Comparison of ENCODE assay signal across 8 cellular contexts in genomic region chr3:137692803-137693431, GRCh38.
DNase-seq lines count a peak whose midpoint lies in the region; ATAC-seq and TF ChIP-seq lines count a peak whose summit lies in the region.

No MANE protein-coding gene starts in this region.

- no peak overlapping the region for H3K4me3 ChIP-seq in liver (ENCODE audit: low read depth in 1 of 3, low read length in 3 of 3)

- no peaks in the 10 kb centered on the region for H3K9me3 ChIP-seq in liver (ENCODE audit: control insufficient read depth in 4 of 4, low read length in 3 of 4)

- POLR2A ChIA-PET in RWPE1 (lab: Yijun Ruan, JAX; ENCODE audit: low non-redundant PET) = no interaction called here

- CTCF ChIA-PET in RWPE1 (lab: Yijun Ruan, JAX) = interaction anchor here (0.6 to 1.7 kb wide), 5 partner anchors 14 to 1583 kb away, joined by 3 to 5 read pairs (median 4); no protein-coding TSS in a partner anchor

- DNase-seq in ELR (ENCODE audit: low read depth) (peak; percentile 11), RWPE1 (ENCODE audit: low spot score) (no peak), medulla oblongata (ENCODE audit: extremely low spot score) (no peak)

- H3K4me1 ChIP-seq in liver (ENCODE audit: control insufficient read depth in 4 of 4, insufficient read depth in 4 of 4, low read length in 3 of 4) = no peaks in the 10 kb centered on the region

- no peaks in the 10 kb centered on the region for H3K27me3 ChIP-seq in liver (ENCODE audit: control insufficient read depth in 4 of 4, insufficient read depth in 4 of 4, low read length in 3 of 4)

- no peaks in the 10 kb centered on the region for H3K36me3 ChIP-seq in liver (ENCODE audit: control insufficient read depth in 4 of 4, insufficient read depth in 3 of 4, low read depth in 1 of 4, low read length in 3 of 4)

- no peak overlapping the region for H3K27ac ChIP-seq in RWPE1
- H3K27ac ChIP-seq in liver (ENCODE audit: low read depth in 1 of 2, low read length in 2 of 2) = no peak overlapping the region

- peak; percentile 64 for ATAC-seq in HG03432 (IDR thresholded peaks at IDR 0.05; ENCODE audit: unreplicated experiment)
- no peak for ATAC-seq in GM19455 (IDR thresholded peaks at IDR 0.05; ENCODE audit: unreplicated experiment)
- ATAC-seq in GM19467 (IDR thresholded peaks at IDR 0.05; ENCODE audit: unreplicated experiment) = no peak
- no peak for ATAC-seq in GM19328 (IDR thresholded peaks at IDR 0.05; ENCODE audit: unreplicated experiment)

- peak; percentile 81 to 85 for TF ChIP-seq RAD21 in liver (IDR thresholded peaks at IDR 0.05)

- H3K9ac ChIP-seq in liver (ENCODE audit: low read depth in 1 of 2, low read length in 2 of 2) = no peak overlapping the region

- TF ChIP-seq CTCF in RWPE1 (conservative IDR thresholded peaks at IDR 0.05; ENCODE audit: low read depth) (peak; percentile 23; the same call in 1 of the 2 replicates), liver (IDR thresholded peaks at IDR 0.05; ENCODE audit: low read depth, low read length, missing input control) (peak; percentile 53)

- 20% methylated on average over 6 of the region's 6 CpGs for WGBS in liver

TF ChIP-seq in liver, 16 proteins besides CTCF, POLR2A, EP300 and RAD21:
- TF ChIP-seq, protein P1, sequence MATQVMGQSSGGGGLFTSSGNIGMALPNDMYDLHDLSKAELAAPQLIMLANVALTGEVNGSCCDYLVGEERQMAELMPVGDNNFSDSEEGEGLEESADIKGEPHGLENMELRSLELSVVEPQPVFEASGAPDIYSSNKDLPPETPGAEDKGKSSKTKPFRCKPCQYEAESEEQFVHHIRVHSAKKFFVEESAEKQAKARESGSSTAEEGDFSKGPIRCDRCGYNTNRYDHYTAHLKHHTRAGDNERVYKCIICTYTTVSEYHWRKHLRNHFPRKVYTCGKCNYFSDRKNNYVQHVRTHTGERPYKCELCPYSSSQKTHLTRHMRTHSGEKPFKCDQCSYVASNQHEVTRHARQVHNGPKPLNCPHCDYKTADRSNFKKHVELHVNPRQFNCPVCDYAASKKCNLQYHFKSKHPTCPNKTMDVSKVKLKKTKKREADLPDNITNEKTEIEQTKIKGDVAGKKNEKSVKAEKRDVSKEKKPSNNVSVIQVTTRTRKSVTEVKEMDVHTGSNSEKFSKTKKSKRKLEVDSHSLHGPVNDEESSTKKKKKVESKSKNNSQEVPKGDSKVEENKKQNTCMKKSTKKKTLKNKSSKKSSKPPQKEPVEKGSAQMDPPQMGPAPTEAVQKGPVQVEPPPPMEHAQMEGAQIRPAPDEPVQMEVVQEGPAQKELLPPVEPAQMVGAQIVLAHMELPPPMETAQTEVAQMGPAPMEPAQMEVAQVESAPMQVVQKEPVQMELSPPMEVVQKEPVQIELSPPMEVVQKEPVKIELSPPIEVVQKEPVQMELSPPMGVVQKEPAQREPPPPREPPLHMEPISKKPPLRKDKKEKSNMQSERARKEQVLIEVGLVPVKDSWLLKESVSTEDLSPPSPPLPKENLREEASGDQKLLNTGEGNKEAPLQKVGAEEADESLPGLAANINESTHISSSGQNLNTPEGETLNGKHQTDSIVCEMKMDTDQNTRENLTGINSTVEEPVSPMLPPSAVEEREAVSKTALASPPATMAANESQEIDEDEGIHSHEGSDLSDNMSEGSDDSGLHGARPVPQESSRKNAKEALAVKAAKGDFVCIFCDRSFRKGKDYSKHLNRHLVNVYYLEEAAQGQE (IDR thresholded peaks at IDR 0.05) = no peak
- TF ChIP-seq GABPA (IDR thresholded peaks at IDR 0.05 in 1 of 2, conservative IDR thresholded peaks at IDR 0.05 in 1 of 2) (no peak), FOXA1 (IDR thresholded peaks at IDR 0.05) (no peak), ATF3 (IDR thresholded peaks at IDR 0.05) (no peak), SP1 (IDR thresholded peaks at IDR 0.05) (no peak), ZBTB33 (IDR thresholded peaks at IDR 0.05) (no peak), MAX (IDR thresholded peaks at IDR 0.05) (no peak), HNF4A (conservative IDR thresholded peaks at IDR 0.05) (no peak), JUND (IDR thresholded peaks at IDR 0.05) (no peak), HNF4G (IDR thresholded peaks at IDR 0.05) (no peak), YY1 (IDR thresholded peaks at IDR 0.05) (no peak), FOXA2 (IDR thresholded peaks at IDR 0.05) (no peak), TAF1 (conservative IDR thresholded peaks at IDR 0.05) (no peak), RXRA (IDR thresholded peaks at IDR 0.05) (no peak), NR2F2 (IDR thresholded peaks at IDR 0.05) (no peak), EGR1 (IDR thresholded peaks at IDR 0.05; ENCODE audit: low read depth in 2 of 2) (no peak)
TF ChIP-seq in liver: peak in this region for 0.
